8 cellular contexts compared by ENCODE assay signal in the genomic region with DNA sequence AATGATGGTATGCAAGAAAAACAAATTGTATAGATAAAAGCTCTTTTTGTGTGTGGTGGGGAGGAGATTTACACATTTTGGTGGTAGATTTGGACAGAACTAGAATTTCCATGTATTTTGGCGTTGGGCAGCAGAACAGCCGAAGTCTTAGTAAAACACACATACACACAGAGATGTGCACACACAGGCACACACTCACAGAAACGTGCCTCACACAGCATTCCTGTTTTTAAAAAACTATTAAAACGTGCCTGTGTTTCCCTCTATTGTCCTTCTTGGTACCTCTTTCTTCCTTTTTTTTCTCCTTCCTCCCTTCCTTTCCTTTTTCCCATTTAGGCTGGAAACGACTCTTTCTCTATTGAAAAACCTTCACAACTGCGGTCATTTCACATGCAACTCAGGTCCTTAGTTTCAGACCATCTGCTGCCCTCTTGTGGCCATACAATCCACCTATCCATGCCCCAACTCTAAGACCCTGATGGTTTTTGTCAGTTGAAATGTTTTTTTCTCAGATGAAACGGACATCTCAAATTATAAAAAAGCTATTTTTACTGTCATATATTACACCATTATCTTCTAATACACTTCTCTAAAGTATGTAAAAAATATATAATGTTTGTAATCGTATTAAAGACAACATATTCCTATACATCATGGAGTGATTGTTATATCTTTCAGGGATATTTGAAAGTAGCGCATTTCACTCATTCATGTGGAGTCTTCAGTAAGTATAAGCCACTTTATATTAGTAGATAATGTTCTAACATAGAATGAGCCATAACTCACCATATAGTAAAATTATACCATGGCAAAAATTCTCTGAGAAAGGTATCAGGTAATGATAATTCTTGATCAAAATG.
DNase-seq lines count a peak whose midpoint lies in the region; ATAC-seq, FAIRE-seq and TF ChIP-seq lines count a peak whose summit lies in the region.

No MANE protein-coding gene starts in this region.

- FAIRE-seq in GM12892 (lab: Jason Lieb, UNC) = no peak

- no peak for TF ChIP-seq POLR2A in GM12892 (IDR thresholded peaks at IDR 0.05; ENCODE audit: low read depth, low read length)

- ATAC-seq in HG02759 (IDR thresholded peaks at IDR 0.05; ENCODE audit: unreplicated experiment) = peak; percentile 71
- ATAC-seq in stimulated activated naive CD8-positive, alpha-beta T cell treated with anti-CD3 and anti-CD28 coated beads, Interleukin-15, Interleukin-2, amounts not matched to agents 100 U/mL and 50 U/mL, for 24 hours = no peak
- ATAC-seq in GM19328 (IDR thresholded peaks at IDR 0.05; ENCODE audit: unreplicated experiment) = no peak

- peak; percentile 46 for DNase-seq in DMS53 treated with DMSO at 0.1 percent for 48 hours (lab: John Stamatoyannopoulos, UW; ENCODE audit: unreplicated experiment)
- DNase-seq in NCI-H446 treated with DMSO at 0.1 percent for 48 hours (lab: John Stamatoyannopoulos, UW) = peak; percentile 57
- DNase-seq in astrocyte of the hippocampus (ENCODE audit: low read depth, low spot score) = peak; percentile 88
- peak; percentile 30 for DNase-seq in iPS-NIHi11 (ENCODE audit: low spot score)
- peak; percentile 27 for DNase-seq in stimulated activated naive CD8-positive, alpha-beta T cell treated with anti-CD3 and anti-CD28 coated beads, Interleukin-15, Interleukin-2, amounts not matched to agents 100 U/mL and 50 U/mL, for 24 hours
- no peak for DNase-seq in GM12892 (ENCODE audit: insufficient read length)
